ENCODE assay signal across 9 cellular contexts in genomic region chr2:197269173-197269572, GRCh38. TPM values are rescaled to one million over a fixed set of nuclear protein-coding genes. Genes with fewer than 3 reads are reported as not detected.
DNase-seq lines count a peak whose midpoint lies in the region; ATAC-seq, FAIRE-seq and TF ChIP-seq lines count a peak whose summit lies in the region.
"Had no signal": no experiment of that assay in that cellular context is flagged by ENCODE, and none has a peak within 500 bp of the region (broad histone marks: within the 10 kb centered on the region; RNA-seq: fewer than 3 reads in every experiment).

No MANE protein-coding gene starts in this region.

- TF ChIP-seq CTCF in AG04450 (IDR thresholded peaks at IDR 0.05; ENCODE audit: low read depth, low read length) (no peak), GM13976 (IDR thresholded peaks at IDR 0.05; ENCODE audit: borderline replicate concordance, control extremely low read depth, extremely low read depth, insufficient read depth, missing control alignments) (no peak)

- in situ Hi-C loops in GM13976 (cut with MboI; ENCODE audit: low sequenced_read_pairs, unreplicated experiment) = no loop called here

- POLR2A ChIA-PET in AG04450 (lab: Yijun Ruan, JAX) = no interaction called here
- POLR2A ChIA-PET in HEK293T (lab: Yijun Ruan, JAX) = no interaction called here

- FAIRE-seq in small intestine (lab: Jason Lieb, UNC) = no peak
- FAIRE-seq: RCC 7860 had no signal

- peak; percentile 76 for ATAC-seq in HG03342 (IDR thresholded peaks at IDR 0.05; ENCODE audit: unreplicated experiment)

- H3K4me3 ChIP-seq in AG04450 (ENCODE audit: low read depth, low read length) (no peak overlapping the region), small intestine (ENCODE audit: low read depth in 1 of 2, low read length in 2 of 2) (no peak overlapping the region)

- DNase-seq in AG04450 (ENCODE audit: low read depth, low spot score) = peak; percentile 27
- peak; percentile 43 for DNase-seq in GM13976 (ENCODE audit: low spot score)
- DNase-seq in central memory CD4-positive, alpha-beta T cell = peak; percentile 51
- no peak for DNase-seq in HEK293T (ENCODE audit: extremely low spot score)
- no peak for DNase-seq in NCI-H1105 (lab: John Stamatoyannopoulos, UW)
- DNase-seq in COLO829 (ENCODE audit: low spot score) = no peak
- no peak for DNase-seq in small intestine

- H3K36me3 ChIP-seq in small intestine (ENCODE audit: control insufficient read depth in 2 of 2, insufficient read depth in 2 of 2, low read length in 2 of 2) = no peaks in the 10 kb centered on the region

- 49 to 58% (median 50%) methylated on average over 4 of the region's 4 CpGs for WGBS in small intestine, 3 donors

- H3K9me3 ChIP-seq in AG04450 (ENCODE audit: control insufficient read depth, insufficient read depth, low read length) = no peaks in the 10 kb centered on the region
- H3K9me3 ChIP-seq in small intestine (ENCODE audit: control insufficient read depth, low read depth) = no peaks in the 10 kb centered on the region

- H3K27me3 ChIP-seq in AG04450 (ENCODE audit: control insufficient read depth, insufficient read depth, low read length) = no peaks in the 10 kb centered on the region
- H3K27me3 ChIP-seq in small intestine (ENCODE audit: control insufficient read depth in 2 of 2, insufficient read depth in 2 of 2, low read length in 2 of 2) = no peaks in the 10 kb centered on the region

- CTCF ChIA-PET in AG04450 (lab: Charles Lee) (no interaction called here), HEK293T (lab: Yijun Ruan, JAX) (no interaction called here)

- peaks cover 0 to 4% of the 10 kb centered on the region in 2 donors for H3K4me1 ChIP-seq in small intestine (ENCODE audit: control insufficient read depth in 2 of 2, insufficient read depth in 1 of 2, low read depth in 1 of 2, low read length in 1 of 2)

- H3K27ac ChIP-seq in AG04450 (ENCODE audit: low read depth, low read length) = no peak overlapping the region
- no peak overlapping the region for H3K27ac ChIP-seq in small intestine (ENCODE audit: low read depth in 1 of 2, low read length in 1 of 2)

TF ChIP-seq in HEK293T, 16 proteins besides CTCF, POLR2A, EP300 and RAD21:
- no peak for TF ChIP-seq ZNF384 (IDR thresholded peaks at IDR 0.05)
- no peak for TF ChIP-seq FOXM1 (IDR thresholded peaks at IDR 0.05; ENCODE audit: borderline replicate concordance)
- no peak for TF ChIP-seq FOXK2 (IDR thresholded peaks at IDR 0.05)
- no peak for TF ChIP-seq LEF1 (IDR thresholded peaks at IDR 0.05; ENCODE audit: borderline replicate concordance)
- no peak for TF ChIP-seq SP1 (IDR thresholded peaks at IDR 0.05)
- TF ChIP-seq ARNT (IDR thresholded peaks at IDR 0.05) = no peak
- TF ChIP-seq TARDBP (IDR thresholded peaks at IDR 0.05) = no peak
- TF ChIP-seq SUZ12 (IDR thresholded peaks at IDR 0.05) = no peak
- TF ChIP-seq NFRKB (IDR thresholded peaks at IDR 0.05) = no peak
- no peak for TF ChIP-seq BHLHE40 (IDR thresholded peaks at IDR 0.05; ENCODE audit: borderline replicate concordance)

RNA-seq across cellular contexts. Expression of gene ANKRD44, which starts 41.4 kb away (rescaled TPM):
- polyA plus RNA-seq in AG04450 (2011; rRNA removed) (12.1 and 14.7 TPM in 2 replicates), small intestine (1 to 10 TPM in 2 of 3 donors, under 1 TPM in 1; 0.89 to 2.0 (median 1.4) TPM)
- polyA minus RNA-seq in AG04450 (2011; rRNA and poly(A)+ RNA removed) = 29.1 and 30.7 TPM in 2 replicates

Comparison
In these comparisons a context has a peak if more than half of its experiments do, and no peak if none do; other contexts are left out.
1. DNase-seq: peak in AG04450 (single experiment), GM13976 (single experiment) and central memory CD4-positive, alpha-beta T cell (single experiment); none in HEK293T (single experiment), NCI-H1105 (single experiment), COLO829 (single experiment) and small intestine (single experiment).